In genomic region chr2:24490674-24491625, GRCh38 we compare ENCODE assay signal across 8 cellular contexts. TPM values are rescaled to one million over a fixed set of nuclear protein-coding genes. Genes with fewer than 3 reads are reported as not detected.
DNase-seq lines count a peak whose midpoint lies in the region; ATAC-seq and TF ChIP-seq lines count a peak whose summit lies in the region.

NCOA1 (plus strand) TSS chr2:24491254; CDS start chr2:24658678, 167,424 bp downstream.

- 0% methylated on average over 12 to 122 of the region's 129 CpGs for WGBS in adrenal gland, 4 donors
- WGBS in prostate gland: under 1% methylated on average over 101 of the region's 129 CpGs

- H3K4me1 ChIP-seq in adrenal gland (replicated peaks in 1 of 2) (peaks cover 7 to 34% of the 10 kb centered on the region in 2 donors), prostate gland (replicated peaks) (no peaks in the 10 kb centered on the region)

- H3K9me3 ChIP-seq in adrenal gland (replicated peaks in 1 of 3): no peaks in the 10 kb centered on the region
- no peaks in the 10 kb centered on the region for H3K9me3 ChIP-seq in prostate gland

- ATAC-seq in HG02798 (IDR thresholded peaks at IDR 0.05; ENCODE audit: poor library complexity, unreplicated experiment): peak; percentile 80
- ATAC-seq in left cardiac atrium: peak; percentile 91 to 95

- DNase-seq in NCI-H1436 treated with DMSO at 0.1 percent for 48 hours (lab: John Stamatoyannopoulos, UW): peak; percentile 34
- peak; percentile 79 to 92 (median 85) for DNase-seq in T-helper 1 cell
- peak; percentile 89 to 93 (median 91) for DNase-seq in adrenal gland
- peak; percentile 92 for DNase-seq in left cardiac atrium
- DNase-seq in prostate gland (ENCODE audit: low spot score): peak; percentile 86
- peak; percentile 92 for DNase-seq in ureter (ENCODE audit: low spot score)

- TF ChIP-seq POLR2A in adrenal gland (IDR thresholded peaks at IDR 0.05): peak; percentile 19 to 49
- peak; percentile 25 for TF ChIP-seq POLR2A in prostate gland (IDR thresholded peaks at IDR 0.05)

- intact Hi-C loops in adrenal gland (cut with DNase I) (loop anchor here in 1 of 2 donors (10.0 kb wide), 1 partner anchor 304 kb away; the partner anchor contains the start of genes CENPO and PTRHD1), left cardiac atrium (cut with DNase I) (loop anchor here in 1 of 2 donors (10.0 kb wide), 3 partner anchors 164 to 304 kb away; partner anchors contain the start of genes CENPO and PTRHD1), prostate gland (cut with DNase I) (loop anchor here (10.0 kb wide), 2 partner anchors 66 to 304 kb away; partner anchors contain the start of genes CENPO and PTRHD1)

- H3K4me3 ChIP-seq in GM12875 (ENCODE audit: low read depth, low read length) (peak within 1 kb of the TSS; percentile 90), adrenal gland (peak within 1 kb of the TSS in 3 of 4 donors; percentile 68 to 98 (median 93)), prostate gland (peak within 1 kb of the TSS; percentile 81 to 92)

- peak; percentile 41; the same call in 1 of the 2 replicates for TF ChIP-seq CTCF in GM12875 (IDR thresholded peaks at IDR 0.05; ENCODE audit: borderline replicate concordance, insufficient read depth, low read depth, low read length)
- peak in 3 of 6 experiments; percentile 16 to 30 (median 19) for TF ChIP-seq CTCF in adrenal gland (IDR thresholded peaks at IDR 0.05)
- peak in 1 of 4 experiments; percentile 18 for TF ChIP-seq CTCF in prostate gland (IDR thresholded peaks at IDR 0.05)

- H3K27me3 ChIP-seq in adrenal gland (no peaks in the 10 kb centered on the region), prostate gland (replicated peaks; ENCODE audit: insufficient read depth) (no peaks in the 10 kb centered on the region)

- H3K27ac ChIP-seq in adrenal gland (peak within 1 kb of the TSS; percentile 61 to 99 (median 84)), prostate gland (peak within 1 kb of the TSS; percentile 78 to 81)

- H3K36me3 ChIP-seq in adrenal gland (replicated peaks in 1 of 2): no peaks in the 10 kb centered on the region
- H3K36me3 ChIP-seq in prostate gland: no peaks in the 10 kb centered on the region

RNA-seq across cellular contexts. Expression of gene NCOA1, which starts in this region (rescaled TPM):
- total RNA-seq in adrenal gland: 10 to 100 TPM; 41.0 to 85.5 (median 60.7) TPM
- polyA plus RNA-seq in adrenal gland: 10 to 100 TPM; 13.6 to 40.6 (median 14.6) TPM
- 10 to 100 TPM; 34.3 to 35.2 TPM for total RNA-seq in left cardiac atrium
- total RNA-seq in prostate gland: 10 to 100 TPM; 24.9 to 72.4 TPM
- total RNA-seq in ureter: 69.9 TPM

Comparison
In these comparisons a context has a peak if more than half of its experiments do, and no peak if none do; other contexts are left out.
1. Peak in every context shown above with its lines: DNase-seq, ATAC-seq, H3K4me3 ChIP-seq and H3K27ac ChIP-seq.
2. DNase-seq: peak in every context shown above with its lines; median percentile 92 in left cardiac atrium; 92 in ureter; 91 in adrenal gland; 86 in prostate gland; 85 in T-helper 1 cell; 34 in NCI-H1436 treated with DMSO at 0.1 percent for 48 hours.